1 cellular context compared by ENCODE assay signal in the genomic region with DNA sequence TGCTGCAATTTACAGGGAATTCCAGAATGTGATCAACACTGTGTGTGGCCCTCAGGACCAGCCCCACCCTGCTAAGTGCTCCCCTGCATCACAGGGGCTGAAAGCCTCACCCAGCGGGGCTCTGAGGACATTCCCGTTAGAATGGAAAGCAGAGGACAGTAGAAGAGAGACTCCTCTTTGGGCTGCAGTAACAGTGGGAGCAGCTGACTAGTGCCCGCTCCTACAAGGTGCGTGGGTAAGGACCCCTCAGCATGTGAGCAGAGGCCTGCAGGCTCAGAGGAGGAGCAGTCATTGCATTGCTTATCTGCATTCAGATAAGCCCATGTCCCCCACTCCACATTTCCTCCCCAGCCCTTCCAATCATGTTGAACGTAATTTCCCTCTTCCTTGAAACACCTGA.
TF ChIP-seq lines count a peak whose summit lies in the region.

No MANE protein-coding gene starts in this region.

TF ChIP-seq in GM23338, 12 proteins besides CTCF, POLR2A, EP300 and RAD21 (continued from another document):
- TF ChIP-seq, protein P1, sequence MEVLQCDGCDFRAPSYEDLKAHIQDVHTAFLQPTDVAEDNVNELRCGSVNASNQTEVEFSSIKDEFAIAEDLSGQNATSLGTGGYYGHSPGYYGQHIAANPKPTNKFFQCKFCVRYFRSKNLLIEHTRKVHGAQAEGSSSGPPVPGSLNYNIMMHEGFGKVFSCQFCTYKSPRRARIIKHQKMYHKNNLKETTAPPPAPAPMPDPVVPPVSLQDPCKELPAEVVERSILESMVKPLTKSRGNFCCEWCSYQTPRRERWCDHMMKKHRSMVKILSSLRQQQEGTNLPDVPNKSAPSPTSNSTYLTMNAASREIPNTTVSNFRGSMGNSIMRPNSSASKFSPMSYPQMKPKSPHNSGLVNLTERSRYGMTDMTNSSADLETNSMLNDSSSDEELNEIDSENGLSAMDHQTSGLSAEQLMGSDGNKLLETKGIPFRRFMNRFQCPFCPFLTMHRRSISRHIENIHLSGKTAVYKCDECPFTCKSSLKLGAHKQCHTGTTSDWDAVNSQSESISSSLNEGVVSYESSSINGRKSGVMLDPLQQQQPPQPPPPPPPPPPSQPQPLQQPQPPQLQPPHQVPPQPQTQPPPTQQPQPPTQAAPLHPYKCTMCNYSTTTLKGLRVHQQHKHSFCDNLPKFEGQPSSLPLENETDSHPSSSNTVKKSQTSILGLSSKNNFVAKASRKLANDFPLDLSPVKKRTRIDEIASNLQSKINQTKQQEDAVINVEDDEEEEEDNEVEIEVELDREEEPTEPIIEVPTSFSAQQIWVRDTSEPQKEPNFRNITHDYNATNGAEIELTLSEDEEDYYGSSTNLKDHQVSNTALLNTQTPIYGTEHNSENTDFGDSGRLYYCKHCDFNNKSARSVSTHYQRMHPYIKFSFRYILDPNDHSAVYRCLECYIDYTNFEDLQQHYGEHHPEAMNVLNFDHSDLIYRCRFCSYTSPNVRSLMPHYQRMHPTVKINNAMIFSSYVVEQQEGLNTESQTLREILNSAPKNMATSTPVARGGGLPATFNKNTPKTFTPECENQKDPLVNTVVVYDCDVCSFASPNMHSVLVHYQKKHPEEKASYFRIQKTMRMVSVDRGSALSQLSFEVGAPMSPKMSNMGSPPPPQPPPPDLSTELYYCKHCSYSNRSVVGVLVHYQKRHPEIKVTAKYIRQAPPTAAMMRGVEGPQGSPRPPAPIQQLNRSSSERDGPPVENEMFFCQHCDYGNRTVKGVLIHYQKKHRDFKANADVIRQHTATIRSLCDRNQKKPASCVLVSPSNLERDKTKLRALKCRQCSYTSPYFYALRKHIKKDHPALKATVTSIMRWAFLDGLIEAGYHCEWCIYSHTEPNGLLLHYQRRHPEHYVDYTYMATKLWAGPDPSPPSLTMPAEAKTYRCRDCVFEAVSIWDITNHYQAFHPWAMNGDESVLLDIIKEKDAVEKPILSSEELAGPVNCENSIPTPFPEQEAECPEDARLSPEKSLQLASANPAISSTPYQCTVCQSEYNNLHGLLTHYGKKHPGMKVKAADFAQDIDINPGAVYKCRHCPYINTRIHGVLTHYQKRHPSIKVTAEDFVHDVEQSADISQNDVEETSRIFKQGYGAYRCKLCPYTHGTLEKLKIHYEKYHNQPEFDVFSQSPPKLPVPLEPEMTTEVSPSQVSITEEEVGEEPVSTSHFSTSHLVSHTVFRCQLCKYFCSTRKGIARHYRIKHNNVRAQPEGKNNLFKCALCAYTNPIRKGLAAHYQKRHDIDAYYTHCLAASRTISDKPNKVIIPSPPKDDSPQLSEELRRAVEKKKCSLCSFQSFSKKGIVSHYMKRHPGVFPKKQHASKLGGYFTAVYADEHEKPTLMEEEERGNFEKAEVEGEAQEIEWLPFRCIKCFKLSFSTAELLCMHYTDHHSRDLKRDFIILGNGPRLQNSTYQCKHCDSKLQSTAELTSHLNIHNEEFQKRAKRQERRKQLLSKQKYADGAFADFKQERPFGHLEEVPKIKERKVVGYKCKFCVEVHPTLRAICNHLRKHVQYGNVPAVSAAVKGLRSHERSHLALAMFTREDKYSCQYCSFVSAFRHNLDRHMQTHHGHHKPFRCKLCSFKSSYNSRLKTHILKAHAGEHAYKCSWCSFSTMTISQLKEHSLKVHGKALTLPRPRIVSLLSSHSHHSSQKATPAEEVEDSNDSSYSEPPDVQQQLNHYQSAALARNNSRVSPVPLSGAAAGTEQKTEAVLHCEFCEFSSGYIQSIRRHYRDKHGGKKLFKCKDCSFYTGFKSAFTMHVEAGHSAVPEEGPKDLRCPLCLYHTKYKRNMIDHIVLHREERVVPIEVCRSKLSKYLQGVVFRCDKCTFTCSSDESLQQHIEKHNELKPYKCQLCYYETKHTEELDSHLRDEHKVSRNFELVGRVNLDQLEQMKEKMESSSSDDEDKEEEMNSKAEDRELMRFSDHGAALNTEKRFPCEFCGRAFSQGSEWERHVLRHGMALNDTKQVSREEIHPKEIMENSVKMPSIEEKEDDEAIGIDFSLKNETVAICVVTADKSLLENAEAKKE (CRISPR knock-in tag; IDR thresholded peaks at IDR 0.05) = peak; percentile 20; the same call in 1 of the 2 replicates
- TF ChIP-seq EZH2phosphoT487 (IDR thresholded peaks at IDR 0.05; ENCODE audit: unreplicated experiment) (no peak), EZH2 (IDR thresholded peaks at IDR 0.05; ENCODE audit: low read depth, unreplicated experiment) (no peak), NANOG (IDR thresholded peaks at IDR 0.05; ENCODE audit: borderline replicate concordance) (no peak)
TF ChIP-seq in GM23338: peak in this region for 1.
